In the genomic region with DNA sequence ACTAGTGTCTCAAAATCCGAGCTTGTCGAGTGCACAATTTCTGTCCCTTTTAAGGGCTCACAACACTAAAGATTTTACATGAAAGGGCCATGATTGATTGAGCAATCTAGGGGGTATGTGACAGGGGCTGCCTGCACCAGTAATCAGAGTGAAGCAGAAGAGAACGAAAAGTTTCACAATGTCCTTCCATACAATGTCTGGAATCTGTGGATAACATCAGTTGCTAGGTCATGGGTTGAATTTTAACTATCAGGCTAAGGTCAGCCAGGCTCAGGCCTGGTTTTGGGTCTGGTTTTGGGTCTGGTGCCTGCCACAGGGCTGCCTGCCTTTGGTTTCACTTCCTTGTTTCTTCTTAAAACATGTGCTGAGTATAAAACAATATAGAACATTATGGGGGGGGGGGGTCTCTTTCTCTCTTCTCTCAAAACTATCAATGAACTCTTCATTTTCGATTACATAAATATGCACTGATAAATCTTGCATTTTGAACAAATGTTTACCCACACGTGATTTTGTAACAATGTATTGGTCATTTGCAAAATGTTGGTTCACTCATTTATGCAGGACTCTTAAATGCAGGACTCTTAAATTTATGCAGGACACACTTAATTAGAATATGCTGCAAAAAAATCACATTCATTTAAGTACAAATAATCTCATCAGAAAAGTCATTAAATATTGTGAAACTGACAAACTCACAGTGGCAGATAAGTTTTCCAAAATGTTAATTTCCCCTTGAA, we compare ENCODE assay signal across 1 cellular context.
TF ChIP-seq lines count a peak whose summit lies in the region.

No MANE protein-coding gene starts in this region.

TF ChIP-seq in HepG2, 621 proteins besides CTCF, POLR2A, EP300 and RAD21 (continued from another document):
- TF ChIP-seq, protein P1, sequence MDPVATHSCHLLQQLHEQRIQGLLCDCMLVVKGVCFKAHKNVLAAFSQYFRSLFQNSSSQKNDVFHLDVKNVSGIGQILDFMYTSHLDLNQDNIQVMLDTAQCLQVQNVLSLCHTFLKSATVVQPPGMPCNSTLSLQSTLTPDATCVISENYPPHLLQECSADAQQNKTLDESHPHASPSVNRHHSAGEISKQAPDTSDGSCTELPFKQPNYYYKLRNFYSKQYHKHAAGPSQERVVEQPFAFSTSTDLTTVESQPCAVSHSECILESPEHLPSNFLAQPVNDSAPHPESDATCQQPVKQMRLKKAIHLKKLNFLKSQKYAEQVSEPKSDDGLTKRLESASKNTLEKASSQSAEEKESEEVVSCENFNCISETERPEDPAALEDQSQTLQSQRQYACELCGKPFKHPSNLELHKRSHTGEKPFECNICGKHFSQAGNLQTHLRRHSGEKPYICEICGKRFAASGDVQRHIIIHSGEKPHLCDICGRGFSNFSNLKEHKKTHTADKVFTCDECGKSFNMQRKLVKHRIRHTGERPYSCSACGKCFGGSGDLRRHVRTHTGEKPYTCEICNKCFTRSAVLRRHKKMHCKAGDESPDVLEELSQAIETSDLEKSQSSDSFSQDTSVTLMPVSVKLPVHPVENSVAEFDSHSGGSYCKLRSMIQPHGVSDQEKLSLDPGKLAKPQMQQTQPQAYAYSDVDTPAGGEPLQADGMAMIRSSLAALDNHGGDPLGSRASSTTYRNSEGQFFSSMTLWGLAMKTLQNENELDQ (CRISPR knock-in tag; IDR thresholded peaks at IDR 0.05; ENCODE audit: borderline replicate concordance): no peak
- TF ChIP-seq CENPX (CRISPR knock-in tag; IDR thresholded peaks at IDR 0.05): no peak
- TF ChIP-seq ZFAT (CRISPR knock-in tag; conservative IDR thresholded peaks at IDR 0.05): no peak
- TF ChIP-seq SMAD1 (CRISPR knock-in tag; IDR thresholded peaks at IDR 0.05; ENCODE audit: borderline replicate concordance, low read depth): no peak
- TF ChIP-seq, protein P2, sequence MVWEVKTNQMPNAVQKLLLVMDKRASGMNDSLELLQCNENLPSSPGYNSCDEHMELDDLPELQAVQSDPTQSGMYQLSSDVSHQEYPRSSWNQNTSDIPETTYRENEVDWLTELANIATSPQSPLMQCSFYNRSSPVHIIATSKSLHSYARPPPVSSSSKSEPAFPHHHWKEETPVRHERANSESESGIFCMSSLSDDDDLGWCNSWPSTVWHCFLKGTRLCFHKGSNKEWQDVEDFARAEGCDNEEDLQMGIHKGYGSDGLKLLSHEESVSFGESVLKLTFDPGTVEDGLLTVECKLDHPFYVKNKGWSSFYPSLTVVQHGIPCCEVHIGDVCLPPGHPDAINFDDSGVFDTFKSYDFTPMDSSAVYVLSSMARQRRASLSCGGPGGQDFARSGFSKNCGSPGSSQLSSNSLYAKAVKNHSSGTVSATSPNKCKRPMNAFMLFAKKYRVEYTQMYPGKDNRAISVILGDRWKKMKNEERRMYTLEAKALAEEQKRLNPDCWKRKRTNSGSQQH (CRISPR knock-in tag; IDR thresholded peaks at IDR 0.05; ENCODE audit: low read depth): no peak
- peak; percentile 39; the same call in 1 of the 2 replicates for TF ChIP-seq ZMYM4 (CRISPR knock-in tag; IDR thresholded peaks at IDR 0.05)
- TF ChIP-seq ZEB1 (IDR thresholded peaks at IDR 0.05; ENCODE audit: insufficient replicate concordance, low read depth): no peak
- TF ChIP-seq, protein P3, sequence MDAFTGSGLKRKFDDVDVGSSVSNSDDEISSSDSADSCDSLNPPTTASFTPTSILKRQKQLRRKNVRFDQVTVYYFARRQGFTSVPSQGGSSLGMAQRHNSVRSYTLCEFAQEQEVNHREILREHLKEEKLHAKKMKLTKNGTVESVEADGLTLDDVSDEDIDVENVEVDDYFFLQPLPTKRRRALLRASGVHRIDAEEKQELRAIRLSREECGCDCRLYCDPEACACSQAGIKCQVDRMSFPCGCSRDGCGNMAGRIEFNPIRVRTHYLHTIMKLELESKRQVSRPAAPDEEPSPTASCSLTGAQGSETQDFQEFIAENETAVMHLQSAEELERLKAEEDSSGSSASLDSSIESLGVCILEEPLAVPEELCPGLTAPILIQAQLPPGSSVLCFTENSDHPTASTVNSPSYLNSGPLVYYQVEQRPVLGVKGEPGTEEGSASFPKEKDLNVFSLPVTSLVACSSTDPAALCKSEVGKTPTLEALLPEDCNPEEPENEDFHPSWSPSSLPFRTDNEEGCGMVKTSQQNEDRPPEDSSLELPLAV (CRISPR knock-in tag; conservative IDR thresholded peaks at IDR 0.05; ENCODE audit: low read depth): no peak
- peak; percentile 17; the same call in 1 of the 2 replicates for TF ChIP-seq SOX5 (CRISPR knock-in tag; IDR thresholded peaks at IDR 0.05; ENCODE audit: borderline replicate concordance)
- TF ChIP-seq, protein P4, sequence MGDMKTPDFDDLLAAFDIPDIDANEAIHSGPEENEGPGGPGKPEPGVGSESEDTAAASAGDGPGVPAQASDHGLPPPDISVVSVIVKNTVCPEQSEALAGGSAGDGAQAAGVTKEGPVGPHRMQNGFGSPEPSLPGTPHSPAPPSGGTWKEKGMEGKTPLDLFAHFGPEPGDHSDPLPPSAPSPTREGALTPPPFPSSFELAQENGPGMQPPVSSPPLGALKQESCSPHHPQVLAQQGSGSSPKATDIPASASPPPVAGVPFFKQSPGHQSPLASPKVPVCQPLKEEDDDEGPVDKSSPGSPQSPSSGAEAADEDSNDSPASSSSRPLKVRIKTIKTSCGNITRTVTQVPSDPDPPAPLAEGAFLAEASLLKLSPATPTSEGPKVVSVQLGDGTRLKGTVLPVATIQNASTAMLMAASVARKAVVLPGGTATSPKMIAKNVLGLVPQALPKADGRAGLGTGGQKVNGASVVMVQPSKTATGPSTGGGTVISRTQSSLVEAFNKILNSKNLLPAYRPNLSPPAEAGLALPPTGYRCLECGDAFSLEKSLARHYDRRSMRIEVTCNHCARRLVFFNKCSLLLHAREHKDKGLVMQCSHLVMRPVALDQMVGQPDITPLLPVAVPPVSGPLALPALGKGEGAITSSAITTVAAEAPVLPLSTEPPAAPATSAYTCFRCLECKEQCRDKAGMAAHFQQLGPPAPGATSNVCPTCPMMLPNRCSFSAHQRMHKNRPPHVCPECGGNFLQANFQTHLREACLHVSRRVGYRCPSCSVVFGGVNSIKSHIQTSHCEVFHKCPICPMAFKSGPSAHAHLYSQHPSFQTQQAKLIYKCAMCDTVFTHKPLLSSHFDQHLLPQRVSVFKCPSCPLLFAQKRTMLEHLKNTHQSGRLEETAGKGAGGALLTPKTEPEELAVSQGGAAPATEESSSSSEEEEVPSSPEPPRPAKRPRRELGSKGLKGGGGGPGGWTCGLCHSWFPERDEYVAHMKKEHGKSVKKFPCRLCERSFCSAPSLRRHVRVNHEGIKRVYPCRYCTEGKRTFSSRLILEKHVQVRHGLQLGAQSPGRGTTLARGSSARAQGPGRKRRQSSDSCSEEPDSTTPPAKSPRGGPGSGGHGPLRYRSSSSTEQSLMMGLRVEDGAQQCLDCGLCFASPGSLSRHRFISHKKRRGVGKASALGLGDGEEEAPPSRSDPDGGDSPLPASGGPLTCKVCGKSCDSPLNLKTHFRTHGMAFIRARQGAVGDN (CRISPR knock-in tag; IDR thresholded peaks at IDR 0.05): no peak
- TF ChIP-seq GATA4 (IDR thresholded peaks at IDR 0.05; ENCODE audit: borderline replicate concordance, low read depth): no peak
- TF ChIP-seq, protein P5, sequence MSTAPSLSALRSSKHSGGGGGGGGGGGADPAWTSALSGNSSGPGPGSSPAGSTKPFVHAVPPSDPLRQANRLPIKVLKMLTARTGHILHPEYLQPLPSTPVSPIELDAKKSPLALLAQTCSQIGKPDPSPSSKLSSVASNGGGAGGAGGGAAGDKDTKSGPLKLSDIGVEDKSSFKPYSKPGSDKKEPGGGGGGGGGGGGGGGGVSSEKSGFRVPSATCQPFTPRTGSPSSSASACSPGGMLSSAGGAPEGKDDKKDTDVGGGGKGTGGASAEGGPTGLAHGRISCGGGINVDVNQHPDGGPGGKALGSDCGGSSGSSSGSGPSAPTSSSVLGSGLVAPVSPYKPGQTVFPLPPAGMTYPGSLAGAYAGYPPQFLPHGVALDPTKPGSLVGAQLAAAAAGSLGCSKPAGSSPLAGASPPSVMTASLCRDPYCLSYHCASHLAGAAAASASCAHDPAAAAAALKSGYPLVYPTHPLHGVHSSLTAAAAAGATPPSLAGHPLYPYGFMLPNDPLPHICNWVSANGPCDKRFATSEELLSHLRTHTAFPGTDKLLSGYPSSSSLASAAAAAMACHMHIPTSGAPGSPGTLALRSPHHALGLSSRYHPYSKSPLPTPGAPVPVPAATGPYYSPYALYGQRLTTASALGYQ (CRISPR knock-in tag; IDR thresholded peaks at IDR 0.05): no peak
- no peak for TF ChIP-seq SOX6 (IDR thresholded peaks at IDR 0.05)
- TF ChIP-seq SOX6 (CRISPR knock-in tag; IDR thresholded peaks at IDR 0.05): peak; percentile 43; the same call in 1 of the 2 replicates
- TF ChIP-seq, protein P6, sequence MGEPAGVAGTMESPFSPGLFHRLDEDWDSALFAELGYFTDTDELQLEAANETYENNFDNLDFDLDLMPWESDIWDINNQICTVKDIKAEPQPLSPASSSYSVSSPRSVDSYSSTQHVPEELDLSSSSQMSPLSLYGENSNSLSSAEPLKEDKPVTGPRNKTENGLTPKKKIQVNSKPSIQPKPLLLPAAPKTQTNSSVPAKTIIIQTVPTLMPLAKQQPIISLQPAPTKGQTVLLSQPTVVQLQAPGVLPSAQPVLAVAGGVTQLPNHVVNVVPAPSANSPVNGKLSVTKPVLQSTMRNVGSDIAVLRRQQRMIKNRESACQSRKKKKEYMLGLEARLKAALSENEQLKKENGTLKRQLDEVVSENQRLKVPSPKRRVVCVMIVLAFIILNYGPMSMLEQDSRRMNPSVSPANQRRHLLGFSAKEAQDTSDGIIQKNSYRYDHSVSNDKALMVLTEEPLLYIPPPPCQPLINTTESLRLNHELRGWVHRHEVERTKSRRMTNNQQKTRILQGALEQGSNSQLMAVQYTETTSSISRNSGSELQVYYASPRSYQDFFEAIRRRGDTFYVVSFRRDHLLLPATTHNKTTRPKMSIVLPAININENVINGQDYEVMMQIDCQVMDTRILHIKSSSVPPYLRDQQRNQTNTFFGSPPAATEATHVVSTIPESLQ (CRISPR knock-in tag; conservative IDR thresholded peaks at IDR 0.05): no peak
- 0 out of 2 replicates have a peak, but pooled peaks have one; percentile 21 for TF ChIP-seq HDAC2 (CRISPR knock-in tag; IDR thresholded peaks at IDR 0.05)
- TF ChIP-seq, protein P7, sequence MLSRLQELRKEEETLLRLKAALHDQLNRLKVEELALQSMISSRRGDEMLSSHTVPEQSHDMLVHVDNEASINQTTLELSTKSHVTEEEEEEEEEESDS (CRISPR knock-in tag; IDR thresholded peaks at IDR 0.05; ENCODE audit: borderline replicate concordance): no peak
- TF ChIP-seq HDAC1 (CRISPR knock-in tag; IDR thresholded peaks at IDR 0.05): no peak
- TF ChIP-seq, protein P8, sequence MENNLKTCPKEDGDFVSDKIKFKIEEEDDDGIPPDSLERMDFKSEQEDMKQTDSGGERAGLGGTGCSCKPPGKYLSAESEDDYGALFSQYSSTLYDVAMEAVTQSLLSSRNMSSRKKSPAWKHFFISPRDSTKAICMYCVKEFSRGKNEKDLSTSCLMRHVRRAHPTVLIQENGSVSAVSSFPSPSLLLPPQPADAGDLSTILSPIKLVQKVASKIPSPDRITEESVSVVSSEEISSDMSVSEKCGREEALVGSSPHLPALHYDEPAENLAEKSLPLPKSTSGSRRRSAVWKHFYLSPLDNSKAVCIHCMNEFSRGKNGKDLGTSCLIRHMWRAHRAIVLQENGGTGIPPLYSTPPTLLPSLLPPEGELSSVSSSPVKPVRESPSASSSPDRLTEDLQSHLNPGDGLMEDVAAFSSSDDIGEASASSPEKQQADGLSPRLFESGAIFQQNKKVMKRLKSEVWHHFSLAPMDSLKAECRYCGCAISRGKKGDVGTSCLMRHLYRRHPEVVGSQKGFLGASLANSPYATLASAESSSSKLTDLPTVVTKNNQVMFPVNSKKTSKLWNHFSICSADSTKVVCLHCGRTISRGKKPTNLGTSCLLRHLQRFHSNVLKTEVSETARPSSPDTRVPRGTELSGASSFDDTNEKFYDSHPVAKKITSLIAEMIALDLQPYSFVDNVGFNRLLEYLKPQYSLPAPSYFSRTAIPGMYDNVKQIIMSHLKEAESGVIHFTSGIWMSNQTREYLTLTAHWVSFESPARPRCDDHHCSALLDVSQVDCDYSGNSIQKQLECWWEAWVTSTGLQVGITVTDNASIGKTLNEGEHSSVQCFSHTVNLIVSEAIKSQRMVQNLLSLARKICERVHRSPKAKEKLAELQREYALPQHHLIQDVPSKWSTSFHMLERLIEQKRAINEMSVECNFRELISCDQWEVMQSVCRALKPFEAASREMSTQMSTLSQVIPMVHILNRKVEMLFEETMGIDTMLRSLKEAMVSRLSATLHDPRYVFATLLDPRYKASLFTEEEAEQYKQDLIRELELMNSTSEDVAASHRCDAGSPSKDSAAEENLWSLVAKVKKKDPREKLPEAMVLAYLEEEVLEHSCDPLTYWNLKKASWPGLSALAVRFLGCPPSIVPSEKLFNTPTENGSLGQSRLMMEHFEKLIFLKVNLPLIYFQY (CRISPR knock-in tag; IDR thresholded peaks at IDR 0.05; ENCODE audit: borderline replicate concordance): 0 out of 2 replicates have a peak, but pooled peaks have one; percentile 43
- no peak for TF ChIP-seq SYNCRIP (IDR thresholded peaks at IDR 0.05; ENCODE audit: insufficient read depth, low read depth, low read length)
- no peak for TF ChIP-seq NONO (IDR thresholded peaks at IDR 0.05)
- TF ChIP-seq NONO (CRISPR knock-in tag; conservative IDR thresholded peaks at IDR 0.05): 0 out of 2 replicates have a peak, but pooled peaks have one; percentile 32
- TF ChIP-seq ZFY (CRISPR knock-in tag; IDR thresholded peaks at IDR 0.05): no peak
- no peak for TF ChIP-seq IRF2 (CRISPR knock-in tag; IDR thresholded peaks at IDR 0.05)
- TF ChIP-seq FOXA1 (IDR thresholded peaks at IDR 0.05): no peak
- TF ChIP-seq FOXA1 (CRISPR knock-in tag; IDR thresholded peaks at IDR 0.05): 0 out of 2 replicates have a peak, but pooled peaks have one; percentile 5
- no peak for TF ChIP-seq KLF6 (CRISPR knock-in tag; IDR thresholded peaks at IDR 0.05)
- no peak for TF ChIP-seq HCFC1 (IDR thresholded peaks at IDR 0.05; ENCODE audit: low read depth, low read length)
- TF ChIP-seq ZNF558 (CRISPR knock-in tag; IDR thresholded peaks at IDR 0.05; ENCODE audit: borderline replicate concordance): no peak
- no peak for TF ChIP-seq ZNF557 (CRISPR knock-in tag; IDR thresholded peaks at IDR 0.05)
- TF ChIP-seq ZBTB38 (CRISPR knock-in tag; IDR thresholded peaks at IDR 0.05): no peak
- TF ChIP-seq STAT5B (CRISPR knock-in tag; IDR thresholded peaks at IDR 0.05): no peak
- TF ChIP-seq ATRX (CRISPR knock-in tag; IDR thresholded peaks at IDR 0.05; ENCODE audit: borderline replicate concordance): no peak
- no peak for TF ChIP-seq TBX2 (CRISPR knock-in tag; IDR thresholded peaks at IDR 0.05; ENCODE audit: borderline replicate concordance)
